In genomic region chr22:22919041-22919440, GRCh38 we compare ENCODE assay signal across 18 cellular contexts. TPM values are rescaled to one million over a fixed set of nuclear protein-coding genes. Genes with fewer than 3 reads are reported as not detected.
DNase-seq lines count a peak whose midpoint lies in the region; ATAC-seq and TF ChIP-seq lines count a peak whose summit lies in the region.
"Had no signal": no experiment of that assay in that cellular context is flagged by ENCODE, and none has a peak within 500 bp of the region (broad histone marks: within the 10 kb centered on the region; RNA-seq: fewer than 3 reads in every experiment).

No MANE protein-coding gene starts in this region.

- H3K4ac ChIP-seq in neuronal stem cell (ENCODE audit: low read length) = no peak overlapping the region

- no peak overlapping the region for H2BK12ac ChIP-seq in neuronal stem cell (ENCODE audit: low read length)

- H3K27ac ChIP-seq in BLaER1 (peak overlapping the region; percentile 18; the same call in 1 of the 2 replicates), neuronal stem cell (replicated peaks; ENCODE audit: low read length) (no peak overlapping the region)
- H3K27ac ChIP-seq in CD8-positive, alpha-beta T cell (ENCODE audit: low read depth, low read length) = no peak overlapping the region
- H3K27ac ChIP-seq: C4-2B had no signal

- peaks cover 8% of the 10 kb centered on the region for H3K36me3 Mint-ChIP-seq in activated B cell treated with CpG ODN at 0.5 μM for 24 hours (ENCODE audit: low read depth)
- no peaks in the 10 kb centered on the region for H3K36me3 Mint-ChIP-seq in activated T-helper 17 cell treated with anti-CD3 and anti-CD28 coated beads, Interleukin-2, amount 50 U/mL, for 72 hours (ENCODE audit: low read depth)
- no peaks in the 10 kb centered on the region for H3K36me3 Mint-ChIP-seq in CD8-positive, alpha-beta T cell

- no peak overlapping the region for H3K4me3 Mint-ChIP-seq in activated B cell treated with CpG ODN at 0.5 μM for 24 hours
- no peak overlapping the region for H3K4me3 Mint-ChIP-seq in activated T-helper 17 cell treated with anti-CD3 and anti-CD28 coated beads, Interleukin-2, amount 50 U/mL, for 72 hours
- no peak overlapping the region for H3K4me3 Mint-ChIP-seq in CD8-positive, alpha-beta T cell
- H3K4me3 Mint-ChIP-seq: CD4-positive, alpha-beta T cell; H9; IgD-negative memory B cell had no signal

- ATAC-seq in activated B cell treated with CpG ODN at 0.5 μM for 24 hours (ENCODE audit: low read depth) = no peak
- no peak for ATAC-seq in activated T-helper 17 cell treated with anti-CD3 and anti-CD28 coated beads, Interleukin-2, amount 50 U/mL, for 72 hours (replicated peaks)
- no peak for ATAC-seq in CD8-positive, alpha-beta T cell
- ATAC-seq: HepG2 had no signal

- no peak overlapping the region for H4K8ac ChIP-seq in neuronal stem cell (ENCODE audit: low read depth, low read length)

- peak overlapping the region; percentile 59 for H3K27ac Mint-ChIP-seq in activated B cell treated with CpG ODN at 0.5 μM for 24 hours
- no peak overlapping the region for H3K27ac Mint-ChIP-seq in activated T-helper 17 cell treated with anti-CD3 and anti-CD28 coated beads, Interleukin-2, amount 50 U/mL, for 72 hours
- H3K27ac Mint-ChIP-seq in CD8-positive, alpha-beta T cell = no peak overlapping the region
- H3K27ac Mint-ChIP-seq: CD4-positive, alpha-beta T cell; H9 had no signal

- intact Hi-C loops in activated B cell treated with CpG ODN at 0.5 μM for 24 hours (cut with micrococcal nuclease) = no loop called here
- intact Hi-C loops in CD8-positive, alpha-beta T cell (cut with DNase I, micrococcal nuclease) = no loop called here

- H3K9me3 Mint-ChIP-seq in activated B cell treated with CpG ODN at 0.5 μM for 24 hours = no peaks in the 10 kb centered on the region
- no peaks in the 10 kb centered on the region for H3K9me3 Mint-ChIP-seq in activated T-helper 17 cell treated with anti-CD3 and anti-CD28 coated beads, Interleukin-2, amount 50 U/mL, for 72 hours
- H3K9me3 Mint-ChIP-seq in CD8-positive, alpha-beta T cell = no peaks in the 10 kb centered on the region
- H3K9me3 Mint-ChIP-seq: CD4-positive, alpha-beta T cell; H9; IgD-negative memory B cell had no signal

- no peak overlapping the region for H3K18ac ChIP-seq in neuronal stem cell (ENCODE audit: low read length)

- no peaks in the 10 kb centered on the region for H3K9me3 ChIP-seq in BLaER1
- peaks cover 0 to 2% of the 10 kb centered on the region in 2 donors for H3K9me3 ChIP-seq in neuronal stem cell (replicated peaks in 1 of 2; ENCODE audit: control insufficient read depth in 2 of 2, insufficient read depth in 1 of 2, low read depth in 1 of 2, low read length in 2 of 2)
- no peaks in the 10 kb centered on the region for H3K9me3 ChIP-seq in CD8-positive, alpha-beta T cell (ENCODE audit: low read length)
- H3K9me3 ChIP-seq: BE2C had no signal

- no peak overlapping the region for H2BK15ac ChIP-seq in neuronal stem cell (ENCODE audit: low read length)

- no peak overlapping the region for H2AK5ac ChIP-seq in neuronal stem cell (ENCODE audit: low read depth, low read length)

- H3K4me3 ChIP-seq in BLaER1 = no peak overlapping the region
- no peak overlapping the region for H3K4me3 ChIP-seq in neuronal stem cell (ENCODE audit: low read length in 2 of 2)
- no peak overlapping the region for H3K4me3 ChIP-seq in CD8-positive, alpha-beta T cell (ENCODE audit: low read depth, low read length)

- H3K27me3 ChIP-seq in BLaER1 = no peaks in the 10 kb centered on the region
- peaks cover 0 to 4% (median 0%) of the 10 kb centered on the region in 3 experiments for H3K27me3 ChIP-seq in neuronal stem cell (ENCODE audit: control insufficient read depth in 3 of 3, insufficient read depth in 3 of 3, low read depth in 1 of 3, low read length in 3 of 3)
- H3K27me3 ChIP-seq in CD8-positive, alpha-beta T cell (ENCODE audit: insufficient read depth, low read length) = no peaks in the 10 kb centered on the region
- H3K27me3 ChIP-seq: BE2C had no signal

- H2BK120ac ChIP-seq in neuronal stem cell (ENCODE audit: low read depth, low read length) = no peak overlapping the region

- H2BK5ac ChIP-seq in neuronal stem cell (ENCODE audit: low read length) = no peak overlapping the region

- H3K4me1 Mint-ChIP-seq in activated B cell treated with CpG ODN at 0.5 μM for 24 hours = peaks cover 86% of the 10 kb centered on the region
- H3K4me1 Mint-ChIP-seq in activated T-helper 17 cell treated with anti-CD3 and anti-CD28 coated beads, Interleukin-2, amount 50 U/mL, for 72 hours = no peaks in the 10 kb centered on the region
- H3K4me1 Mint-ChIP-seq in CD8-positive, alpha-beta T cell (ENCODE audit: low read depth) = no peaks in the 10 kb centered on the region
- H3K4me1 Mint-ChIP-seq: H9 had no signal

- H3K23ac ChIP-seq in neuronal stem cell (ENCODE audit: low read depth, low read length, poor library complexity) = peak overlapping the region; percentile 38

- in situ Hi-C loops in G401 (cut with HindIII; ENCODE audit: low sequenced_read_pairs) = no loop called here

- H3K4me2 ChIP-seq in BLaER1 = peak overlapping the region; percentile 51; the same call in 1 of the 2 replicates
- no peak overlapping the region for H3K4me2 ChIP-seq in neuronal stem cell (ENCODE audit: insufficient read depth, low read length, poor library complexity, severe bottlenecking)

- no peak overlapping the region for H4K91ac ChIP-seq in neuronal stem cell (ENCODE audit: low read depth, low read length, poor library complexity)

- no peaks in the 10 kb centered on the region for H3K79me1 ChIP-seq in neuronal stem cell (ENCODE audit: low read depth, low read length)

- POLR2A ChIA-PET in activated B cell treated with CpG ODN at 0.5 μM for 24 hours (lab: Charles Lee) = interaction anchor here (11.7 kb wide), 1 partner anchor 13 kb away, joined by 151 read pairs; no protein-coding TSS in a partner anchor
- POLR2A ChIA-PET in CD8-positive, alpha-beta T cell (lab: Charles Lee) = no interaction called here

- no peak for TF ChIP-seq CTCF in activated B cell treated with CpG ODN at 0.5 μM for 24 hours (IDR thresholded peaks at IDR 0.05)
- TF ChIP-seq CTCF in CD8-positive, alpha-beta T cell (IDR thresholded peaks at IDR 0.05) = no peak

- H3K27me3 Mint-ChIP-seq in activated B cell treated with CpG ODN at 0.5 μM for 24 hours = no peaks in the 10 kb centered on the region
- peaks cover 13% of the 10 kb centered on the region for H3K27me3 Mint-ChIP-seq in activated T-helper 17 cell treated with anti-CD3 and anti-CD28 coated beads, Interleukin-2, amount 50 U/mL, for 72 hours
- H3K27me3 Mint-ChIP-seq in CD8-positive, alpha-beta T cell (ENCODE audit: low read depth) = no peaks in the 10 kb centered on the region
- H3K27me3 Mint-ChIP-seq: CD4-positive, alpha-beta T cell had no signal

- no CpG with 5 or more reads among the region's 7 CpGs for WGBS in neuronal stem cell (ENCODE audit: extremely low coverage in 2 of 2, insufficient read length in 2 of 2, insufficient replicate concordance in 1 of 2), 2 donors

- H3K9ac ChIP-seq in BLaER1 = no peak overlapping the region
- no peak overlapping the region for H3K9ac ChIP-seq in neuronal stem cell (ENCODE audit: low read depth, low read length, poor library complexity)

- DNase-seq in activated B cell treated with CpG ODN at 0.5 μM for 24 hours (no peak), neuronal stem cell (ENCODE audit: low spot score) (no peak), G401 (ENCODE audit: low spot score) (no peak)
- DNase-seq in CD8-positive, alpha-beta T cell = no peak
- DNase-seq: BE2C; CD4-positive, alpha-beta T cell; DMS153; DMS79; GF-D8; H9 had no signal

- CTCF ChIA-PET in activated B cell treated with CpG ODN at 0.5 μM for 24 hours (lab: Charles Lee) = no interaction called here
- CTCF ChIA-PET in CD8-positive, alpha-beta T cell (lab: Charles Lee) = no interaction called here

- no peak overlapping the region for H2AFZ ChIP-seq in neuronal stem cell (ENCODE audit: low read length)

- H4K20me1 ChIP-seq in BLaER1 = no peaks in the 10 kb centered on the region

- no peak overlapping the region for H3K14ac ChIP-seq in neuronal stem cell (ENCODE audit: low read length)

- H3K4me1 ChIP-seq in BLaER1 (peaks cover 93% of the 10 kb centered on the region), neuronal stem cell (ENCODE audit: control insufficient read depth in 2 of 2, insufficient read depth in 1 of 2, low read depth in 1 of 2, low read length in 2 of 2) (no peaks in the 10 kb centered on the region)
- no peaks in the 10 kb centered on the region for H3K4me1 ChIP-seq in CD8-positive, alpha-beta T cell (ENCODE audit: insufficient read depth, low read length)
- H3K4me1 ChIP-seq: BE2C had no signal

- H3K36me3 ChIP-seq in BLaER1 = no peaks in the 10 kb centered on the region
- H3K36me3 ChIP-seq in neuronal stem cell (replicated peaks in 1 of 2; ENCODE audit: control insufficient read depth in 2 of 2, insufficient read depth in 2 of 2, low read length in 2 of 2) = no peaks in the 10 kb centered on the region
- no peaks in the 10 kb centered on the region for H3K36me3 ChIP-seq in CD8-positive, alpha-beta T cell (ENCODE audit: insufficient read depth, low read length)
- H3K36me3 ChIP-seq: BE2C had no signal

RNA-seq across cellular contexts. Expression of gene IGLL5, which starts 31.4 kb away (rescaled TPM):
- 189 and 195 TPM in 2 replicates for total RNA-seq in activated B cell treated with CpG ODN at 0.5 μM for 24 hours
- polyA plus RNA-seq in neuronal stem cell (2013, experiment 1 of 2) = not detected
- polyA plus RNA-seq in neuronal stem cell (2013, experiment 2 of 2) = not detected
- not detected for total RNA-seq in activated T-helper 17 cell treated with anti-CD3 and anti-CD28 coated beads, Interleukin-2, amount 50 U/mL, for 72 hours
- not detected in 2 replicates for total RNA-seq in G401 (2014; rRNA removed; shearing (Covaris generic))
- total RNA-seq in CD8-positive, alpha-beta T cell = 1 to 10 TPM in 1 of 2 experiments, not detected in 1; 1.5 TPM
- total RNA-seq: A172; CD4-positive, alpha-beta T cell; Daoy; H1; H9; HepG2 had no signal
- polyA plus RNA-seq: H1, HepG2 had no signal

Comparison
In these comparisons a context has a peak if more than half of its experiments do, and no peak if none do; other contexts are left out.
1. RNA of gene IGLL5, which starts 31.4 kb away (total RNA-seq): 189 to 195 TPM in activated B cell treated with CpG ODN at 0.5 μM for 24 hours; 1.5 TPM in CD8-positive, alpha-beta T cell, not detected in activated T-helper 17 cell treated with anti-CD3 and anti-CD28 coated beads, Interleukin-2, amount 50 U/mL, for 72 hours and not detected in G401; every median in the first group is over 10 times any median in the second.